9 cellular contexts compared by ENCODE assay signal in the genomic region with DNA sequence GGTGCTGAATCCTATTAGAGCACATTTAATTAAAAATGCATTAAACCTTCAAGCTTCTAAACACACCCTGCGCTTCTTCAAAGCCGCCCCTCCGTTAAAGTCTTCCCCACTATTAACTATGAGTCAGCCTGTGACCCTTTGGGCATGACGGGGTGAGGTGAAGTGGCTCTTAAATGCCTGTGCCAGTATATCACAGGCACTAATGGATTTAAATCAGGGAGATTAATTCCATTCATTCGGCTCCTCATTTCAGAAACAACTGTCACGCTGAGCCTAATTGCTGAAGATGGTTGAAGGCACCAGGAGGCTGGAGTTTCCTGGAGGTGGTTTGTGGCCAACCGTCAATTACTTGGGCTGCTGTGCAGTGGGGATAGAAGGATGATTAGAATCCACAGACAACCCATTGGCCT.
DNase-seq lines count a peak whose midpoint lies in the region; ATAC-seq lines count a peak whose summit lies in the region.
"Had no signal": no experiment of that assay in that cellular context is flagged by ENCODE, and none has a peak within 500 bp of the region (broad histone marks: within the 10 kb centered on the region; RNA-seq: fewer than 3 reads in every experiment).

No MANE protein-coding gene starts in this region.

- no peak overlapping the region for H3K4me3 Mint-ChIP-seq in dendritic cell treated with granulocyte-macrophage colony-stimulating factor and Interleukin-4, amounts not matched to agents 40 ng/mL and 50 ng/mL, for 4 days

- ATAC-seq in HG02870 (IDR thresholded peaks at IDR 0.05; ENCODE audit: unreplicated experiment): no peak

- H3K27me3 Mint-ChIP-seq in dendritic cell treated with granulocyte-macrophage colony-stimulating factor and Interleukin-4, amounts not matched to agents 40 ng/mL and 50 ng/mL, for 4 days: peaks cover 9% of the 10 kb centered on the region

- DNase-seq in EL (peak; percentile 8), NCI-H1436 treated with DMSO at 0.1 percent for 48 hours (lab: John Stamatoyannopoulos, UW) (peak; percentile 13), renal cortical epithelial cell (ENCODE audit: low read depth) (peak; percentile 66), hepatic stellate cell (ENCODE audit: low spot score) (no peak), G401 (ENCODE audit: low spot score) (no peak)
- DNase-seq in activated CD4-positive, alpha-beta T cell treated with anti-CD3 and anti-CD28 coated beads, Interleukin-2, amount 50 U/mL, for 48 hours: no peak
- DNase-seq: activated naive CD4-positive, alpha-beta T cell treated with Interleukin-2 at 50 U/mL for 16 hours had no signal

- in situ Hi-C loops in G401 (cut with HindIII; ENCODE audit: low sequenced_read_pairs): no loop called here

- no peaks in the 10 kb centered on the region for H3K36me3 Mint-ChIP-seq in dendritic cell treated with granulocyte-macrophage colony-stimulating factor and Interleukin-4, amounts not matched to agents 40 ng/mL and 50 ng/mL, for 4 days (ENCODE audit: low read depth)

- peak overlapping the region; percentile 20 for H3K27ac Mint-ChIP-seq in dendritic cell treated with granulocyte-macrophage colony-stimulating factor and Interleukin-4, amounts not matched to agents 40 ng/mL and 50 ng/mL, for 4 days

- intact Hi-C loops in dendritic cell treated with granulocyte-macrophage colony-stimulating factor and Interleukin-4, amounts not matched to agents 40 ng/mL and 50 ng/mL, for 4 days (cut with micrococcal nuclease): no loop called here

- peaks cover 54% of the 10 kb centered on the region for H3K4me1 Mint-ChIP-seq in dendritic cell treated with granulocyte-macrophage colony-stimulating factor and Interleukin-4, amounts not matched to agents 40 ng/mL and 50 ng/mL, for 4 days (ENCODE audit: low read depth)

- no peaks in the 10 kb centered on the region for H3K9me3 Mint-ChIP-seq in dendritic cell treated with granulocyte-macrophage colony-stimulating factor and Interleukin-4, amounts not matched to agents 40 ng/mL and 50 ng/mL, for 4 days

Comparison
In these comparisons a context has a peak if more than half of its experiments do, and no peak if none do; other contexts are left out.
1. DNase-seq: peak in EL (single experiment), NCI-H1436 treated with DMSO at 0.1 percent for 48 hours (single experiment) and renal cortical epithelial cell (single experiment); none in activated CD4-positive, alpha-beta T cell treated with anti-CD3 and anti-CD28 coated beads, Interleukin-2, amount 50 U/mL, for 48 hours (0 of 2), hepatic stellate cell (single experiment) and G401 (single experiment).